In the genomic region with DNA sequence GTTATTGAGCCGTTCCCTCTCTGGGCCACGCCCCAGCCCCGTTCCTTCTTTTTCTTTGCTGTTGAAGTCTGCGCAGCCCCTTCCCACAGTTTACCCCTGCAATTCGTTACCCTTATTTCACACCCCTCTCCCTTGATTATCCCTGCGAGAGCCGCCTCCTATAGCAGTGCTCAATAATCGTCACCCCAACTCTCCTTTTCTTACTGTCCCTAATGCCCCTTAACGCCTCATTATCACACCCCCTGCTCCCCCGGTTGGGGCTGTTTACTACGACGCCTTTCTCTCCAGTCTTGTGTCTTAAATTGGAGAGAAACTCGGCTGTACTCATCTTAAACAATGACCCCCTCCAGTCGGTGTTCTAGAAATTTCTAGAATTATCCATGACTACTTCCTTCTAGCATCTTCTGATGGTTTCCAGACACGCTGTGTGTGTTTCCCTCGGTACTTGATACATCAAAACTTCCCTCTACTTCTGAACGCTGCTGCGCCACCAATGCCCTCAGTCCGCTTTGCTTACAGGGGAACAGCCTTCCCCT, we compare ENCODE assay signal across 8 cellular contexts. TPM values are rescaled to one million over a fixed set of nuclear protein-coding genes. Genes with fewer than 3 reads are reported as not detected.
A peak's percentile ranks its signal among the peaks of the same experiment; 100 is the strongest.
DNase-seq lines count a peak whose midpoint lies in the region; ATAC-seq and TF ChIP-seq lines count a peak whose summit lies in the region.

No MANE protein-coding gene starts in this region.

- peak overlapping the region; percentile 80 for H3K9ac ChIP-seq in mucosa of stomach (ENCODE audit: low read length)

- H3K4me1 ChIP-seq in mucosa of stomach (ENCODE audit: control insufficient read depth, insufficient read depth, low read length) = peaks cover 24% of the 10 kb centered on the region

- ATAC-seq in HG02623 (IDR thresholded peaks at IDR 0.05; ENCODE audit: unreplicated experiment) = no peak

- TF ChIP-seq POLR2A in NB4 (IDR thresholded peaks at IDR 0.05; ENCODE audit: extremely low read depth, insufficient read length) = no peak

- intact Hi-C loops in dorsolateral prefrontal cortex (cut with DNase I) = loop anchor here in 1 of 2 donors (2.0 to 10.0 kb wide), 2 partner anchors 646 to 840 kb away; partner anchors contain the start of genes RAD52 and WNK1

- H3K27me3 ChIP-seq in dorsolateral prefrontal cortex (no peaks in the 10 kb centered on the region), mucosa of stomach (ENCODE audit: control insufficient read depth, insufficient read depth, low read length) (no peaks in the 10 kb centered on the region)

- H3K9me3 ChIP-seq in mucosa of stomach (ENCODE audit: control insufficient read depth, low read length) = no peaks in the 10 kb centered on the region

- DNase-seq in G401 (ENCODE audit: low spot score) (peak; percentile 75), NB4 (ENCODE audit: low read depth) (no peak), dorsolateral prefrontal cortex (peak in 3 of 10 donors; percentile 38 to 54 (median 47)), NCI-H446 (lab: John Stamatoyannopoulos, UW) (no peak), epidermal melanocyte (ENCODE audit: insufficient read length, low spot score) (no peak)
- no peak for DNase-seq in activated CD4-positive, alpha-beta T cell treated with anti-CD3 and anti-CD28 coated beads, Interleukin-2, amount 50 U/mL, for 1 hour

- H3K36me3 ChIP-seq in mucosa of stomach (ENCODE audit: control insufficient read depth, insufficient read depth, low read length) = no peaks in the 10 kb centered on the region

- peak overlapping the region; percentile 91 to 100 (median 99) for H3K27ac ChIP-seq in dorsolateral prefrontal cortex

- peak overlapping the region; percentile 73 for H3K4me3 ChIP-seq in NB4 (ENCODE audit: low read depth, low read length)
- peak overlapping the region; percentile 54 to 91 (median 81) for H3K4me3 ChIP-seq in dorsolateral prefrontal cortex
- peak overlapping the region; percentile 16 for H3K4me3 ChIP-seq in mucosa of stomach (ENCODE audit: low read length)

- TF ChIP-seq CTCF in NB4 (IDR thresholded peaks at IDR 0.05; ENCODE audit: low read depth, low read length) = no peak
- no peak for TF ChIP-seq CTCF in dorsolateral prefrontal cortex (IDR thresholded peaks at IDR 0.05 in 54 of 56, conservative IDR thresholded peaks at IDR 0.05 in 2 of 56; ENCODE audit: low read depth in 1 of 56, partially characterized antibody in 56 of 56)

- in situ Hi-C loops in G401 (cut with HindIII; ENCODE audit: low sequenced_read_pairs) = no loop called here

RNA-seq across cellular contexts. Expression of gene FBXL14, which starts 0.7 kb away (rescaled TPM):
- total RNA-seq in G401 (2014; rRNA removed; shearing (Covaris generic)) = 21.5 and 22.3 TPM in 2 replicates
- 10 to 100 TPM; 26.6 to 73.6 (median 35.7) TPM for total RNA-seq in dorsolateral prefrontal cortex

RNA-seq across cellular contexts. Expression of gene WNT5B, which starts 33.9 kb away (rescaled TPM):
- total RNA-seq in G401 (2014; rRNA removed; shearing (Covaris generic)) = 8.0 and 13.5 TPM in 2 replicates
- 1 to 10 TPM; 2.2 to 9.3 (median 5.1) TPM for total RNA-seq in dorsolateral prefrontal cortex

Comparison
In these comparisons a context has a peak if more than half of its experiments do, and no peak if none do; other contexts are left out.
1. H3K4me3 ChIP-seq: peak in every context shown above with its lines; median percentile 81 in dorsolateral prefrontal cortex; 73 in NB4; 16 in mucosa of stomach.